In genomic region chr15:70950953-70951352, GRCh38 we compare ENCODE assay signal across 35 cellular contexts.
"Had no signal": no experiment of that assay in that cellular context is flagged by ENCODE, and none has a peak within 500 bp of the region (broad histone marks: within the 10 kb centered on the region; RNA-seq: fewer than 3 reads in every experiment).

No MANE protein-coding gene starts in this region.

- H3K4me3 ChIP-seq: MG63 had no signal

- H3K36me3 ChIP-seq: MG63 had no signal

- DNase-seq: Karpas-422, Kasumi-1, MG63, MM.1S, MV-4-11, NCI-H1048, NCI-H1092, NCI-H1092 treated with DMSO at 0.1 percent for 48 hours, NCI-H1105, NCI-H1105 treated with DMSO at 0.1 percent for 48 hours, NCI-H1417, NCI-H1417 treated with DMSO at 0.1 percent for 48 hours, NCI-H1436, NCI-H1436 treated with DMSO at 0.1 percent for 48 hours, NCI-H146, NCI-H1694, NCI-H1694 treated with DMSO at 0.1 percent for 48 hours, NCI-H187, NCI-H187 treated with DMSO at 0.1 percent for 48 hours, NCI-H1930, NCI-H2029, NCI-H2029 treated with DMSO at 0.1 percent for 48 hours, NCI-H2081, NCI-H2081 treated with DMSO at 0.1 percent for 48 hours, NCI-H2107, NCI-H2171, NCI-H2171 treated with DMSO at 0.1 percent for 48 hours, NCI-H2227 treated with DMSO at 0.1 percent for 48 hours, NCI-H226, NCI-H345, NCI-H446, NCI-H446 treated with DMSO at 0.1 percent for 48 hours, NCI-H510A, NCI-H510A treated with DMSO at 0.1 percent for 48 hours, NCI-H524 had no signal
